1 cellular context compared by ENCODE assay signal in the genomic region with DNA sequence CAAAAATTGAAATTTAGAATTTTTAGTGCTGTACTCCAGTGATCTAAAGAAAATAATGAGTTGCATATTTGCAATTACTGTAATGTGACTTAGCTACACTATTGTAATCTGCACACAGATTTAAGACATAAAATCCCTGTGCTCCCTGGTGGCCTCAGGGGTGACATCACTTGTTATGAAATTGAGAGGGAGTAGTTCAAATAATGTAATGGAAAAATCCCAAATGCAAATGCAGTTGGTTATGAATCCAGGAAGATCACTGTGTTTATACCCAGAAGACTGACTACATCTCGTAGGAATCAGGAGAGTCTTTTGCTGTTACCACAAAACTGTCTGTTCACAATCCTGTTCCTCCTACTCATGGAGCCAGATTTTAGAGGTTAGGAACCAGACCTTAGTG.
TF ChIP-seq lines count a peak whose summit lies in the region.

No MANE protein-coding gene starts in this region.

TF ChIP-seq in HEK293, 187 proteins besides CTCF, POLR2A, EP300 and RAD21 (continued from another document):
- TF ChIP-seq, protein P1, sequence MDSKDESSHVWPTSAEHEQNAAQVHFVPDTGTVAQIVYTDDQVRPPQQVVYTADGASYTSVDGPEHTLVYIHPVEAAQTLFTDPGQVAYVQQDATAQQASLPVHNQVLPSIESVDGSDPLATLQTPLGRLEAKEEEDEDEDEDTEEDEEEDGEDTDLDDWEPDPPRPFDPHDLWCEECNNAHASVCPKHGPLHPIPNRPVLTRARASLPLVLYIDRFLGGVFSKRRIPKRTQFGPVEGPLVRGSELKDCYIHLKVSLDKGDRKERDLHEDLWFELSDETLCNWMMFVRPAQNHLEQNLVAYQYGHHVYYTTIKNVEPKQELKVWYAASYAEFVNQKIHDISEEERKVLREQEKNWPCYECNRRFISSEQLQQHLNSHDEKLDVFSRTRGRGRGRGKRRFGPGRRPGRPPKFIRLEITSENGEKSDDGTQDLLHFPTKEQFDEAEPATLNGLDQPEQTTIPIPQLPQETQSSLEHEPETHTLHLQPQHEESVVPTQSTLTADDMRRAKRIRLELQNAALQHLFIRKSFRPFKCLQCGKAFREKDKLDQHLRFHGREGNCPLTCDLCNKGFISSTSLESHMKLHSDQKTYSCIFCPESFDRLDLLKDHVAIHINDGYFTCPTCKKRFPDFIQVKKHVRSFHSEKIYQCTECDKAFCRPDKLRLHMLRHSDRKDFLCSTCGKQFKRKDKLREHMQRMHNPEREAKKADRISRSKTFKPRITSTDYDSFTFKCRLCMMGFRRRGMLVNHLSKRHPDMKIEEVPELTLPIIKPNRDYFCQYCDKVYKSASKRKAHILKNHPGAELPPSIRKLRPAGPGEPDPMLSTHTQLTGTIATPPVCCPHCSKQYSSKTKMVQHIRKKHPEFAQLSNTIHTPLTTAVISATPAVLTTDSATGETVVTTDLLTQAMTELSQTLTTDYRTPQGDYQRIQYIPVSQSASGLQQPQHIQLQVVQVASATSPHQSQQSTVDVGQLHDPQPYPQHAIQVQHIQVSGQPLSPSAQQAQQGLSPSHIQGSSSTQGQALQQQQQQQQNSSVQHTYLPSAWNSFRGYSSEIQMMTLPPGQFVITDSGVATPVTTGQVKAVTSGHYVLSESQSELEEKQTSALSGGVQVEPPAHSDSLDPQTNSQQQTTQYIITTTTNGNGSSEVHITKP (tag by site-specific recombination; IDR thresholded peaks at IDR 0.05): peak; percentile 50; the same call in 1 of the 2 replicates
